26 cellular contexts compared by ENCODE assay signal in genomic region chr3:40701016-40701588, GRCh38.
"Had no signal": no experiment of that assay in that cellular context is flagged by ENCODE, and none has a peak within 500 bp of the region (broad histone marks: within the 10 kb centered on the region; RNA-seq: fewer than 3 reads in every experiment).

No MANE protein-coding gene starts in this region.

- H3K27me3 Mint-ChIP-seq: activated B cell treated with CpG ODN at 0.5 μM for 24 hours had no signal

- DNase-seq: activated B cell treated with CpG ODN at 0.5 μM for 24 hours; activated CD4-positive, alpha-beta memory T cell treated with anti-CD3 and anti-CD28 coated beads, Interleukin-2, amount 10 ng/mL, durations not matched to agents 7 days and 5 days; activated CD4-positive, alpha-beta T cell treated with anti-CD3 and anti-CD28 coated beads for 1 hour; activated CD4-positive, alpha-beta T cell treated with anti-CD3 and anti-CD28 coated beads, Interleukin-2, amount 50 U/mL, for 1 hour; activated gamma-delta T cell; activated naive CD4-positive, alpha-beta T cell treated with anti-CD3 and anti-CD28 coated beads for 36 hours; activated T-cell treated with anti-CD3 and anti-CD28 coated beads for 4 hours; activated T-cell treated with anti-CD3 and anti-CD28 coated beads, Interleukin-2, amount 50 U/mL, for 48 hours; amygdala; IMR-90; KG1; NCI-H1048; NCI-H1417; NCI-H1694 treated with DMSO at 0.1 percent for 48 hours; NCI-H2081; NCI-H510A treated with DMSO at 0.1 percent for 48 hours; NCI-H69; NK-92 treated with Interleukin-12 subunit alpha and Interleukin-12 subunit beta, amount 100 ng/mL, for 24 hours; Peyer's patch; SHP77 treated with DMSO at 0.1 percent for 48 hours; T-helper 17 cell; T-helper 9 cell had no signal

- H3K4me3 ChIP-seq: Peyer's patch had no signal

- H3K4me1 Mint-ChIP-seq: activated B cell treated with CpG ODN at 0.5 μM for 24 hours; activated CD4-positive, alpha-beta memory T cell treated with anti-CD3 and anti-CD28 coated beads, Interleukin-2, amount 10 ng/mL, durations not matched to agents 7 days and 5 days; activated T-helper 17 cell treated with anti-CD3 and anti-CD28 coated beads, Interleukin-2, amount 50 U/mL, for 72 hours; brain; T-helper 17 cell had no signal

- H3K36me3 ChIP-seq: Peyer's patch had no signal

- H3K4me1 ChIP-seq: Peyer's patch had no signal

- H3K4me3 Mint-ChIP-seq: activated B cell treated with CpG ODN at 0.5 μM for 24 hours; activated CD4-positive, alpha-beta memory T cell treated with anti-CD3 and anti-CD28 coated beads, Interleukin-2, amount 10 ng/mL, durations not matched to agents 7 days and 5 days; activated naive CD4-positive, alpha-beta T cell treated with anti-CD3 and anti-CD28 coated beads for 36 hours; activated naive CD8-positive, alpha-beta T cell; activated T-helper 17 cell treated with anti-CD3 and anti-CD28 coated beads, Interleukin-2, amount 50 U/mL, for 72 hours; brain; T-helper 17 cell had no signal

- H3K27ac Mint-ChIP-seq: activated B cell treated with CpG ODN at 0.5 μM for 24 hours; activated CD4-positive, alpha-beta memory T cell treated with anti-CD3 and anti-CD28 coated beads, Interleukin-2, amount 10 ng/mL, durations not matched to agents 7 days and 5 days; activated naive CD4-positive, alpha-beta T cell treated with anti-CD3 and anti-CD28 coated beads for 36 hours; activated naive CD8-positive, alpha-beta T cell; activated T-helper 17 cell treated with anti-CD3 and anti-CD28 coated beads, Interleukin-2, amount 50 U/mL, for 72 hours; brain; T-helper 17 cell had no signal

- H3K27me3 ChIP-seq: Peyer's patch had no signal

- H3K9me3 Mint-ChIP-seq: activated CD4-positive, alpha-beta memory T cell treated with anti-CD3 and anti-CD28 coated beads, Interleukin-2, amount 10 ng/mL, durations not matched to agents 7 days and 5 days; activated T-helper 17 cell treated with anti-CD3 and anti-CD28 coated beads, Interleukin-2, amount 50 U/mL, for 72 hours had no signal

- H3K27ac ChIP-seq: Peyer's patch, RWPE1 had no signal

- ATAC-seq: activated T-helper 17 cell treated with anti-CD3 and anti-CD28 coated beads, Interleukin-2, amount 50 U/mL, for 72 hours; T-helper 17 cell had no signal

- H3K36me3 Mint-ChIP-seq: activated naive CD8-positive, alpha-beta T cell; brain had no signal

- H3K9me3 ChIP-seq: Peyer's patch had no signal
